8 cellular contexts compared by ENCODE assay signal in genomic region chr17:37710344-37710886, GRCh38. TPM values are rescaled to one million over a fixed set of nuclear protein-coding genes. Genes with fewer than 3 reads are reported as not detected.
DNase-seq lines count a peak whose midpoint lies in the region; ATAC-seq and TF ChIP-seq lines count a peak whose summit lies in the region.

No MANE protein-coding gene starts in this region.

- H3K27me3 Mint-ChIP-seq in endothelial cell (ENCODE audit: unreplicated experiment), result peaks cover 17% of the 10 kb centered on the region
- H3K27me3 Mint-ChIP-seq in osteocyte (ENCODE audit: unreplicated experiment), result no peaks in the 10 kb centered on the region

- no peak for TF ChIP-seq CTCF in endothelial cell (IDR thresholded peaks at IDR 0.05; ENCODE audit: unreplicated experiment)
- TF ChIP-seq CTCF in osteocyte (IDR thresholded peaks at IDR 0.05), result no peak

- H3K4me3 Mint-ChIP-seq in endothelial cell (ENCODE audit: unreplicated experiment) (peak overlapping the region; percentile 42), osteocyte (ENCODE audit: unreplicated experiment) (no peak overlapping the region)

- H3K9me3 Mint-ChIP-seq in endothelial cell (ENCODE audit: unreplicated experiment), result no peaks in the 10 kb centered on the region
- H3K9me3 Mint-ChIP-seq in osteocyte (ENCODE audit: unreplicated experiment), result no peaks in the 10 kb centered on the region

- DNase-seq in HK-2 (ENCODE audit: unreplicated experiment), result peak; percentile 49
- DNase-seq in NCI-H226, result peak; percentile 31
- DNase-seq in endothelial cell (ENCODE audit: low spot score), result peak; percentile 77
- DNase-seq in osteocyte (ENCODE audit: extremely low spot score, unreplicated experiment), result no peak
- DNase-seq in activated T-cell treated with anti-CD3 and anti-CD28 coated beads for 4 hours, result no peak
- DNase-seq in cerebellar nuclear complex (lab: John Stamatoyannopoulos, UW), result no peak

- no peak for ATAC-seq in GM21447 (IDR thresholded peaks at IDR 0.05; ENCODE audit: unreplicated experiment)
- ATAC-seq in GM18870 (IDR thresholded peaks at IDR 0.05; ENCODE audit: unreplicated experiment), result no peak

- H3K4me1 Mint-ChIP-seq in endothelial cell (ENCODE audit: unreplicated experiment) (peaks cover 17% of the 10 kb centered on the region), osteocyte (ENCODE audit: unreplicated experiment) (peaks cover 21% of the 10 kb centered on the region)

- no peaks in the 10 kb centered on the region for H3K36me3 Mint-ChIP-seq in endothelial cell (ENCODE audit: low read depth, unreplicated experiment)
- H3K36me3 Mint-ChIP-seq in osteocyte (ENCODE audit: unreplicated experiment), result peaks cover under 1% of the 10 kb centered on the region

- H3K27ac Mint-ChIP-seq in endothelial cell (ENCODE audit: unreplicated experiment), result peak overlapping the region; percentile 99
- peak overlapping the region; percentile 81 for H3K27ac Mint-ChIP-seq in osteocyte (ENCODE audit: unreplicated experiment)

RNA-seq across cellular contexts. Expression of gene HNF1B, which starts 34.4 kb away (rescaled TPM):
- total RNA-seq in endothelial cell (ENCODE audit: unreplicated experiment), result 0.13 TPM
- total RNA-seq in osteocyte, result 7.3 and 8.1 TPM in 2 replicates

Comparison
In these comparisons a context has a peak if more than half of its experiments do, and no peak if none do; other contexts are left out.
1. DNase-seq: peak in HK-2 (single experiment), NCI-H226 (single experiment) and endothelial cell (single experiment); none in osteocyte (single experiment), activated T-cell treated with anti-CD3 and anti-CD28 coated beads for 4 hours (single experiment) and cerebellar nuclear complex (0 of 2).